ENCODE assay signal across 26 cellular contexts in genomic region chr1:25623007-25623406, GRCh38. TPM values are rescaled to one million over a fixed set of nuclear protein-coding genes. Genes with fewer than 3 reads are reported as not detected.
A peak's percentile ranks its signal among the peaks of the same experiment; 100 is the strongest.
DNase-seq lines count a peak whose midpoint lies in the region; ATAC-seq and TF ChIP-seq lines count a peak whose summit lies in the region.
"Had no signal": no experiment of that assay in that cellular context is flagged by ENCODE, and none has a peak within 500 bp of the region (broad histone marks: within the 10 kb centered on the region; RNA-seq: fewer than 3 reads in every experiment).

No MANE protein-coding gene starts in this region.

- DNase-seq in T-helper 1 cell, result no peak
- no peak for DNase-seq in activated naive CD4-positive, alpha-beta T cell (lab: John Stamatoyannopoulos, UW)
- DNase-seq in osteocyte (ENCODE audit: extremely low spot score, unreplicated experiment), result peak; percentile 25
- no peak for DNase-seq in erythroblast (lab: John Stamatoyannopoulos, UW)
- DNase-seq in effector CD8-positive, alpha-beta T cell (lab: John Stamatoyannopoulos, UW), result no peak
- DNase-seq: activated B cell treated with CpG ODN at 0.5 μM for 24 hours; activated CD4-positive, alpha-beta memory T cell treated with anti-CD3 and anti-CD28 coated beads, Interleukin-2, amount 10 ng/mL, durations not matched to agents 7 days and 5 days; activated gamma-delta T cell treated with Interleukin-2 at 50 U/mL for 16 hours; activated T-cell treated with anti-CD3 and anti-CD28 coated beads for 4 hours; aorta; DMS79 treated with DMSO at 0.1 percent for 48 hours; glutamatergic neuron; left colon; NCI-H1436 treated with DMSO at 0.1 percent for 48 hours; NCI-H2107; NCI-H446; NCI-H748 treated with DMSO at 0.1 percent for 48 hours; SIG-M5; stimulated activated naive CD4-positive, alpha-beta T cell treated with Interleukin-2 at 50 U/mL for 16 hours; testis had no signal

- peaks cover 62% of the 10 kb centered on the region for H3K4me1 Mint-ChIP-seq in T-helper 1 cell treated with Interleukin-12 subunit alpha and Interleukin-12 subunit beta and Interleukin-4 antibody, amounts not matched to agents 30 μg/mL and 1 μg/mL, for 36 hours (ENCODE audit: low read depth)
- peaks cover 95% of the 10 kb centered on the region for H3K4me1 Mint-ChIP-seq in activated naive CD4-positive, alpha-beta T cell treated with anti-CD3 and anti-CD28 coated beads, Interleukin-2, amount 50 U/mL, for 24 hours
- peaks cover 53% of the 10 kb centered on the region for H3K4me1 Mint-ChIP-seq in activated T-helper 17 cell treated with anti-CD3 and anti-CD28 coated beads, Interleukin-2, amount 50 U/mL, for 72 hours
- peaks cover 44% of the 10 kb centered on the region for H3K4me1 Mint-ChIP-seq in osteocyte (ENCODE audit: unreplicated experiment)

- peaks cover 93% of the 10 kb centered on the region for H3K27me3 Mint-ChIP-seq in T-helper 1 cell treated with Interleukin-12 subunit alpha and Interleukin-12 subunit beta and Interleukin-4 antibody, amounts not matched to agents 30 μg/mL and 1 μg/mL, for 36 hours (ENCODE audit: low read depth)
- H3K27me3 Mint-ChIP-seq in activated naive CD4-positive, alpha-beta T cell treated with anti-CD3 and anti-CD28 coated beads, Interleukin-2, amount 50 U/mL, for 24 hours, result no peaks in the 10 kb centered on the region
- peaks cover 7% of the 10 kb centered on the region for H3K27me3 Mint-ChIP-seq in activated T-helper 17 cell treated with anti-CD3 and anti-CD28 coated beads, Interleukin-2, amount 50 U/mL, for 72 hours
- peaks cover 31% of the 10 kb centered on the region for H3K27me3 Mint-ChIP-seq in osteocyte (ENCODE audit: unreplicated experiment)

- peak; percentile 6 for ATAC-seq in activated T-helper 17 cell treated with anti-CD3 and anti-CD28 coated beads, Interleukin-2, amount 50 U/mL, for 72 hours (replicated peaks)
- ATAC-seq: HCT116, left colon had no signal

- no peak for TF ChIP-seq CTCF in osteocyte (IDR thresholded peaks at IDR 0.05)

- peaks cover 15% of the 10 kb centered on the region for H3K9me3 Mint-ChIP-seq in T-helper 1 cell treated with Interleukin-12 subunit alpha and Interleukin-12 subunit beta and Interleukin-4 antibody, amounts not matched to agents 30 μg/mL and 1 μg/mL, for 36 hours
- H3K9me3 Mint-ChIP-seq in activated naive CD4-positive, alpha-beta T cell treated with anti-CD3 and anti-CD28 coated beads, Interleukin-2, amount 50 U/mL, for 24 hours, result no peaks in the 10 kb centered on the region
- H3K9me3 Mint-ChIP-seq in activated T-helper 17 cell treated with anti-CD3 and anti-CD28 coated beads, Interleukin-2, amount 50 U/mL, for 72 hours, result no peaks in the 10 kb centered on the region
- H3K9me3 Mint-ChIP-seq in osteocyte (ENCODE audit: unreplicated experiment), result no peaks in the 10 kb centered on the region
- H3K9me3 Mint-ChIP-seq: memory B cell, neural crest cell had no signal

- H3K36me3 Mint-ChIP-seq in T-helper 1 cell treated with Interleukin-12 subunit alpha and Interleukin-12 subunit beta and Interleukin-4 antibody, amounts not matched to agents 30 μg/mL and 1 μg/mL, for 36 hours (ENCODE audit: low read depth), result peaks cover 18% of the 10 kb centered on the region
- peaks cover 10% of the 10 kb centered on the region for H3K36me3 Mint-ChIP-seq in activated naive CD4-positive, alpha-beta T cell treated with anti-CD3 and anti-CD28 coated beads, Interleukin-2, amount 50 U/mL, for 24 hours
- no peaks in the 10 kb centered on the region for H3K36me3 Mint-ChIP-seq in activated T-helper 17 cell treated with anti-CD3 and anti-CD28 coated beads, Interleukin-2, amount 50 U/mL, for 72 hours (ENCODE audit: low read depth)
- H3K36me3 Mint-ChIP-seq in osteocyte (ENCODE audit: unreplicated experiment), result peaks cover 35% of the 10 kb centered on the region
- H3K36me3 Mint-ChIP-seq: memory B cell had no signal

- no peak overlapping the region for H3K27ac Mint-ChIP-seq in T-helper 1 cell treated with Interleukin-12 subunit alpha and Interleukin-12 subunit beta and Interleukin-4 antibody, amounts not matched to agents 30 μg/mL and 1 μg/mL, for 36 hours
- H3K27ac Mint-ChIP-seq in activated naive CD4-positive, alpha-beta T cell treated with anti-CD3 and anti-CD28 coated beads, Interleukin-2, amount 50 U/mL, for 24 hours, result no peak overlapping the region
- peak overlapping the region; percentile 39 for H3K27ac Mint-ChIP-seq in activated T-helper 17 cell treated with anti-CD3 and anti-CD28 coated beads, Interleukin-2, amount 50 U/mL, for 72 hours
- H3K27ac Mint-ChIP-seq in osteocyte (ENCODE audit: unreplicated experiment), result no peak overlapping the region
- H3K27ac Mint-ChIP-seq: activated B cell treated with CpG ODN at 0.5 μM for 24 hours, memory B cell had no signal

- peak overlapping the region; percentile 40 for H3K4me3 Mint-ChIP-seq in T-helper 1 cell treated with Interleukin-12 subunit alpha and Interleukin-12 subunit beta and Interleukin-4 antibody, amounts not matched to agents 30 μg/mL and 1 μg/mL, for 36 hours
- peak overlapping the region; percentile 90 for H3K4me3 Mint-ChIP-seq in activated naive CD4-positive, alpha-beta T cell treated with anti-CD3 and anti-CD28 coated beads, Interleukin-2, amount 50 U/mL, for 24 hours
- peak overlapping the region; percentile 89 for H3K4me3 Mint-ChIP-seq in activated T-helper 17 cell treated with anti-CD3 and anti-CD28 coated beads, Interleukin-2, amount 50 U/mL, for 72 hours
- no peak overlapping the region for H3K4me3 Mint-ChIP-seq in osteocyte (ENCODE audit: unreplicated experiment)
- H3K4me3 Mint-ChIP-seq: activated B cell treated with CpG ODN at 0.5 μM for 24 hours; activated CD4-positive, alpha-beta memory T cell treated with anti-CD3 and anti-CD28 coated beads, Interleukin-2, amount 10 ng/mL, durations not matched to agents 7 days and 5 days; memory B cell; neural crest cell had no signal

- no peak for TF ChIP-seq POLR2A in erythroblast (IDR thresholded peaks at IDR 0.05; ENCODE audit: low read length)

RNA-seq across cellular contexts. Expression of gene MAN1C1, which starts 6.4 kb away (rescaled TPM):
- total RNA-seq in activated T-helper 17 cell treated with anti-CD3 and anti-CD28 coated beads, Interleukin-2, amount 50 U/mL, for 72 hours, result 1 to 10 TPM; 6.2 to 7.7 TPM
- total RNA-seq in osteocyte, result 64.7 and 73.3 TPM in 2 replicates
